Comparison of ENCODE assay signal across 11 cellular contexts in the genomic region with DNA sequence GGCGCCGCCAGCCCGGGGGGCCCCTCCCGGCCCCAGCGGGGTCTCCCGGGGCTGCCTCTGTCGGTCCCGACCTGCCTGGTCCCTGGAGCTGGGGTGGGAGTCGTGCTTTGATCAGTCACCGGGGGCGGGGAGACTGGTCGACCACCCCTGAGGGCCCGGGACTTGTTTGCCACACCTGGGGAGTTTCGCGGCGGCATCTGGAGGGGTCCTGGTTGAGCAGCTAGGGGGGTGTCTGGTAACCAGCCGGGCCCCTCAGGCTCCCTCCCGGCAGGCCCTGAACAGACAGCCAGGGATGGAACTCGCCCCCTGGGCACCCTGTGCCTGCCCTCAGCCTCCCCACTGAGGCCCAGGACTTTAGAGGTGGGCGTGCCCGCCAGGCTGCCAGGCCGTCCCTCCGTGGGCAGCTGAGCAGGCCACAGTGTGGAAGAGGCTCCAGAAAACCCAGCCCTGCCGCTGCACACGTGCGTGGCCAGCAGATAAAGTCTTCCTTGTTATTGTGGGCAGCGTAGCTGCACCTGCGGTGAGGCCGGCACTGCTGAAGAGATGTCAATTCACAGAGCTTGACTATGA. TPM values are rescaled to one million over a fixed set of nuclear protein-coding genes. Genes with fewer than 3 reads are reported as not detected.
DNase-seq lines count a peak whose midpoint lies in the region; ATAC-seq, FAIRE-seq and TF ChIP-seq lines count a peak whose summit lies in the region.
"Had no signal": no experiment of that assay in that cellular context is flagged by ENCODE, and none has a peak within 500 bp of the region (broad histone marks: within the 10 kb centered on the region; RNA-seq: fewer than 3 reads in every experiment).

No MANE protein-coding gene starts in this region.

- TF ChIP-seq CTCF in esophagus muscularis mucosa (IDR thresholded peaks at IDR 0.05) (no peak), pancreas (IDR thresholded peaks at IDR 0.05) (no peak), GM10248 (IDR thresholded peaks at IDR 0.05; ENCODE audit: control extremely low read depth, extremely low read depth, low read depth, missing control alignments) (no peak)

- POLR2A ChIA-PET in GM10248 (lab: Yijun Ruan, JAX) = no interaction called here

- no peak for FAIRE-seq in pancreas (lab: Jason Lieb, UNC)
- FAIRE-seq: D721Med, GM18507 had no signal

- peak in 3 of 4 donors; percentile 13 to 16 (median 16) for ATAC-seq in pancreas
- ATAC-seq in HG03196 (IDR thresholded peaks at IDR 0.05; ENCODE audit: unreplicated experiment) = no peak
- ATAC-seq: WTC11 had no signal

- intact Hi-C loops in esophagus muscularis mucosa (cut with DNase I) = no loop called here
- intact Hi-C loops in pancreas (cut with DNase I) = no loop called here

- no peaks in the 10 kb centered on the region for H3K9me3 ChIP-seq in esophagus muscularis mucosa
- H3K9me3 ChIP-seq in pancreas = no peaks in the 10 kb centered on the region

- H3K4me3 ChIP-seq in esophagus muscularis mucosa (peak overlapping the region; percentile 38 to 54 (median 46)), pancreas (no peak overlapping the region)

- 49% methylated on average over 3 of the region's 29 CpGs for WGBS in esophagus muscularis mucosa
- WGBS in pancreas, 2 donors = 24 to 27% methylated on average over 27 to 29 of the region's 29 CpGs

- H3K27ac ChIP-seq in esophagus muscularis mucosa (replicated peaks in 1 of 4) = peak overlapping the region; percentile 21 to 70 (median 62)
- H3K27ac ChIP-seq in pancreas = no peak overlapping the region

- TF ChIP-seq EP300 in esophagus muscularis mucosa (IDR thresholded peaks at IDR 0.05) = no peak

- CTCF ChIA-PET in GM10248 (lab: Yijun Ruan, JAX) = no interaction called here

- H3K27me3 ChIP-seq in esophagus muscularis mucosa = peaks cover 0 to 78% (median 10%) of the 10 kb centered on the region in 4 donors
- H3K27me3 ChIP-seq in pancreas = no peaks in the 10 kb centered on the region

- DNase-seq in COLO668 (lab: John Stamatoyannopoulos, UW; ENCODE audit: unreplicated experiment) = peak; percentile 57
- peak; percentile 16 for DNase-seq in HuH-7.5 (ENCODE audit: low spot score)
- DNase-seq in esophagus muscularis mucosa (ENCODE audit: extremely low spot score) = no peak
- DNase-seq in pancreas = peak; percentile 4 to 78 (median 24)
- no peak for DNase-seq in DMS 273 treated with DMSO at 0.1 percent for 48 hours (lab: John Stamatoyannopoulos, UW)
- DNase-seq in T1000 (lab: John Stamatoyannopoulos, UW) = no peak
- DNase-seq in GM10248 (ENCODE audit: extremely low spot score) = no peak

- TF ChIP-seq POLR2A in esophagus muscularis mucosa (IDR thresholded peaks at IDR 0.05; ENCODE audit: low read depth) = no peak

- H3K4me1 ChIP-seq in esophagus muscularis mucosa = peaks cover 11 to 44% (median 39%) of the 10 kb centered on the region in 4 donors
- H3K4me1 ChIP-seq in pancreas = no peaks in the 10 kb centered on the region

- H3K36me3 ChIP-seq in esophagus muscularis mucosa = no peaks in the 10 kb centered on the region
- no peaks in the 10 kb centered on the region for H3K36me3 ChIP-seq in pancreas

RNA-seq across cellular contexts. Expression of a gene that starts 13.3 kb away (rescaled TPM):
- total RNA-seq in esophagus muscularis mucosa = 10 to 100 TPM in 2 of 4 donors, 1 to 10 TPM in 2; 6.2 to 28.8 (median 13.9) TPM
- total RNA-seq in pancreas = 1 to 10 TPM in 5 of 6 donors, under 1 TPM in 1; 0.19 to 8.2 (median 2.0) TPM
- polyA plus RNA-seq in pancreas = 10 to 100 TPM in 1 of 2 donors, 1 to 10 TPM in 1; 7.6 to 23.7 TPM

RNA-seq across cellular contexts. Expression of a gene that starts 48.7 kb away (rescaled TPM):
- 10 to 100 TPM; 35.3 to 54.1 (median 47.5) TPM for total RNA-seq in esophagus muscularis mucosa
- 10 to 100 TPM; 23.3 to 43.9 (median 30.7) TPM for total RNA-seq in pancreas
- 10 to 100 TPM; 79.3 to 86.5 TPM for polyA plus RNA-seq in pancreas

RNA-seq across cellular contexts. Expression of a gene that starts 50.0 kb away (rescaled TPM):
- total RNA-seq in esophagus muscularis mucosa = 10 to 100 TPM in 1 of 4 donors, 1 to 10 TPM in 3; 3.7 to 10.8 (median 6.2) TPM
- 10 to 100 TPM in 1 of 6 donors, 1 to 10 TPM in 5; 3.1 to 12.0 (median 5.9) TPM for total RNA-seq in pancreas
- 10 to 100 TPM; 22.7 to 24.1 TPM for polyA plus RNA-seq in pancreas

RNA-seq across cellular contexts. Expression of a gene that starts 55.9 kb away (rescaled TPM):
- total RNA-seq in esophagus muscularis mucosa = under 1 TPM in 3 of 4 donors, not detected in 1; 0.17 to 0.50 (median 0.19) TPM
- total RNA-seq in pancreas = 1 to 10 TPM in 2 of 6 donors, under 1 TPM in 4; 0.16 to 1.5 (median 0.40) TPM
- polyA plus RNA-seq in pancreas = 1 to 10 TPM in 1 of 2 donors, under 1 TPM in 1; 0.52 to 2.8 TPM

Comparison
In these comparisons a context has a peak if more than half of its experiments do, and no peak if none do; other contexts are left out.
1. DNase-seq: peak in COLO668 (single experiment), HuH-7.5 (single experiment) and pancreas (6 of 6); none in esophagus muscularis mucosa (single experiment), DMS 273 treated with DMSO at 0.1 percent for 48 hours (single experiment), T1000 (single experiment) and GM10248 (single experiment).
2. H3K27ac ChIP-seq: peak in esophagus muscularis mucosa (4 of 4); none in pancreas (0 of 4).
3. H3K4me3 ChIP-seq: peak in esophagus muscularis mucosa (4 of 4); none in pancreas (0 of 4).